Comparison of ENCODE assay signal across 15 cellular contexts in genomic region chr22:20522134-20522827, GRCh38. TPM values are rescaled to one million over a fixed set of nuclear protein-coding genes. Genes with fewer than 3 reads are reported as not detected.
DNase-seq lines count a peak whose midpoint lies in the region; ATAC-seq and TF ChIP-seq lines count a peak whose summit lies in the region.
"Had no signal": no experiment of that assay in that cellular context is flagged by ENCODE, and none has a peak within 500 bp of the region (broad histone marks: within the 10 kb centered on the region; RNA-seq: fewer than 3 reads in every experiment).

No MANE protein-coding gene starts in this region.

- H3K27me3 ChIP-seq in RWPE2 (ENCODE audit: insufficient read depth, poor library complexity, severe bottlenecking), result no peaks in the 10 kb centered on the region

- H3K36me3 Mint-ChIP-seq in activated CD4-positive, alpha-beta T cell treated with anti-CD3 and anti-CD28 coated beads, Interleukin-2, amount 10 ng/mL, durations not matched to agents 24 days and 14 days (ENCODE audit: low read depth), result peaks cover 45% of the 10 kb centered on the region
- H3K36me3 Mint-ChIP-seq in endothelial cell (ENCODE audit: low read depth, unreplicated experiment) (peaks cover 31% of the 10 kb centered on the region), osteocyte (ENCODE audit: unreplicated experiment) (peaks cover 19% of the 10 kb centered on the region)

- no peak for ATAC-seq in RWPE2 (ENCODE audit: low read depth)
- no peak for ATAC-seq in HG03139 (IDR thresholded peaks at IDR 0.05; ENCODE audit: unreplicated experiment)

- no peaks in the 10 kb centered on the region for H3K27me3 Mint-ChIP-seq in activated CD4-positive, alpha-beta T cell treated with anti-CD3 and anti-CD28 coated beads, Interleukin-2, amount 10 ng/mL, durations not matched to agents 24 days and 14 days
- peaks cover 10% of the 10 kb centered on the region for H3K27me3 Mint-ChIP-seq in endothelial cell (ENCODE audit: unreplicated experiment)
- H3K27me3 Mint-ChIP-seq in osteocyte (ENCODE audit: unreplicated experiment), result no peaks in the 10 kb centered on the region

- H3K4me3 Mint-ChIP-seq in activated CD4-positive, alpha-beta T cell treated with anti-CD3 and anti-CD28 coated beads, Interleukin-2, amount 10 ng/mL, durations not matched to agents 24 days and 14 days, result peak overlapping the region; percentile 11
- H3K4me3 Mint-ChIP-seq in endothelial cell (ENCODE audit: unreplicated experiment), result peak overlapping the region; percentile 33
- no peak overlapping the region for H3K4me3 Mint-ChIP-seq in osteocyte (ENCODE audit: unreplicated experiment)

- no peaks in the 10 kb centered on the region for H3K9me3 Mint-ChIP-seq in activated CD4-positive, alpha-beta T cell treated with anti-CD3 and anti-CD28 coated beads, Interleukin-2, amount 10 ng/mL, durations not matched to agents 24 days and 14 days
- H3K9me3 Mint-ChIP-seq in endothelial cell (ENCODE audit: unreplicated experiment), result no peaks in the 10 kb centered on the region
- no peaks in the 10 kb centered on the region for H3K9me3 Mint-ChIP-seq in osteocyte (ENCODE audit: unreplicated experiment)

- peak overlapping the region; percentile 99 for H3K27ac ChIP-seq in RWPE2 (ENCODE audit: poor library complexity, severe bottlenecking)
- H3K27ac ChIP-seq: thoracic aorta had no signal

- H3K9me3 ChIP-seq in RWPE2 (ENCODE audit: severe bottlenecking), result no peaks in the 10 kb centered on the region
- H3K9me3 ChIP-seq: thoracic aorta had no signal

- H3K4me3 ChIP-seq in RWPE2 (ENCODE audit: severe bottlenecking), result no peak overlapping the region
- H3K4me3 ChIP-seq: skin epidermis, thoracic aorta had no signal

- intact Hi-C loops in activated CD4-positive, alpha-beta T cell treated with anti-CD3 and anti-CD28 coated beads, Interleukin-2, amount 10 ng/mL, durations not matched to agents 24 days and 14 days (cut with micrococcal nuclease), result loop anchor here (2.0 kb wide), 1 partner anchor 13 kb away; no protein-coding TSS in a partner anchor

- peaks cover 53% of the 10 kb centered on the region for H3K4me1 Mint-ChIP-seq in activated CD4-positive, alpha-beta T cell treated with anti-CD3 and anti-CD28 coated beads, Interleukin-2, amount 10 ng/mL, durations not matched to agents 24 days and 14 days
- H3K4me1 Mint-ChIP-seq in endothelial cell (ENCODE audit: unreplicated experiment) (peaks cover 45% of the 10 kb centered on the region), osteocyte (ENCODE audit: unreplicated experiment) (peaks cover 56% of the 10 kb centered on the region)

- H3K4me1 ChIP-seq in RWPE2 (ENCODE audit: insufficient read depth, poor library complexity, severe bottlenecking), result peaks cover 66% of the 10 kb centered on the region

- in situ Hi-C loops in KBM-7 (cut with MboI; ENCODE audit: low pct_unique_long_range_greater_than_20kb, low sequenced_read_pairs), result loop anchor here (25.0 kb wide), 1 partner anchor 90 kb away; no protein-coding TSS in a partner anchor

- TF ChIP-seq CTCF in RWPE2 (IDR thresholded peaks at IDR 0.05; ENCODE audit: poor library complexity, severe bottlenecking) (no peak), endothelial cell (IDR thresholded peaks at IDR 0.05; ENCODE audit: unreplicated experiment) (no peak), osteocyte (IDR thresholded peaks at IDR 0.05) (no peak)

- H3K36me3 ChIP-seq in RWPE2 (ENCODE audit: low read depth), result peaks cover 70% of the 10 kb centered on the region

- DNase-seq in activated CD4-positive, alpha-beta T cell treated with anti-CD3 and anti-CD28 coated beads, Interleukin-2, amount 10 ng/mL, durations not matched to agents 24 days and 14 days, result no peak
- DNase-seq in activated CD4-positive, alpha-beta T cell treated with anti-CD3 and anti-CD28 coated beads for 48 hours, result no peak
- DNase-seq in RWPE2 (ENCODE audit: low spot score) (no peak), endothelial cell (ENCODE audit: low spot score) (no peak), osteocyte (ENCODE audit: extremely low spot score, unreplicated experiment) (no peak), KBM-7 (no peak), T1000 (lab: John Stamatoyannopoulos, UW) (no peak)
- DNase-seq: activated CD4-positive, alpha-beta T cell treated with anti-CD3 and anti-CD28 coated beads for 1 hour; activated effector memory CD4-positive, alpha-beta T cell treated with anti-CD3 and anti-CD28 coated beads, Interleukin-2, amount 50 U/mL, for 16 hours; hippocampal formation; left ventricle myocardium superior; NCI-H226 had no signal

- H3K27ac Mint-ChIP-seq in activated CD4-positive, alpha-beta T cell treated with anti-CD3 and anti-CD28 coated beads, Interleukin-2, amount 10 ng/mL, durations not matched to agents 24 days and 14 days, result peak overlapping the region; percentile 65
- peak overlapping the region; percentile 8 for H3K27ac Mint-ChIP-seq in endothelial cell (ENCODE audit: unreplicated experiment)
- H3K27ac Mint-ChIP-seq in osteocyte (ENCODE audit: unreplicated experiment), result peak overlapping the region; percentile 77

RNA-seq across cellular contexts. Expression of gene MED15, which starts 14.9 kb away (rescaled TPM):
- 113 and 117 TPM in 2 replicates for total RNA-seq in activated CD4-positive, alpha-beta T cell treated with anti-CD3 and anti-CD28 coated beads, Interleukin-2, amount 10 ng/mL, durations not matched to agents 24 days and 14 days
- total RNA-seq in endothelial cell (ENCODE audit: unreplicated experiment), result 165 TPM
- total RNA-seq in osteocyte, result 104 TPM in 2 replicates

RNA-seq across cellular contexts. Expression of gene KLHL22, which starts 26.7 kb away (rescaled TPM):
- total RNA-seq in activated CD4-positive, alpha-beta T cell treated with anti-CD3 and anti-CD28 coated beads, Interleukin-2, amount 10 ng/mL, durations not matched to agents 24 days and 14 days, result 16.9 and 17.7 TPM in 2 replicates
- total RNA-seq in endothelial cell (ENCODE audit: unreplicated experiment) (19.4 TPM), osteocyte (44.7 and 46.3 TPM in 2 replicates)

Comparison
In these comparisons a context has a peak if more than half of its experiments do, and no peak if none do; other contexts are left out.
1. H3K27ac Mint-ChIP-seq: peak in every context shown above with its lines; median percentile 77 in osteocyte; 65 in activated CD4-positive, alpha-beta T cell treated with anti-CD3 and anti-CD28 coated beads, Interleukin-2, amount 10 ng/mL, durations not matched to agents 24 days and 14 days; 8 in endothelial cell.